Comparison of ENCODE assay signal across 20 cellular contexts in the genomic region with DNA sequence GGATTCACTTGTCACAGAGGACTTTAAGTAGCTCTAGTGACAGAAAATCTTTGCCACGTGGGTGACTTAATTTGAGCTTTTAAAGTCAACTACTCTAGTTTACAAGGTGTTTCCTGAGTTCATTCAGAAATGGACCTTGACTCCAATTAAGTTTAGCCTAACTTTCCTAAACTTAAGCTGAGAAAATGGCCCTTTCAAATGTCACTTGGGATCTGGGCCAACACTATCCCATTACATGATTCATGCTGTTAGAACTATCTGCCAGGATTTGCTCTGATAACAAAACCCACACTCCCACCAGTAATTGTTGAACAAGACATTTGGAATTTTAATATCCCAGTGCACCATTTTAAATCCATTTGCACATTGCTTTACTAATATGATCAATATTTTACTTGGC. TPM values are rescaled to one million over a fixed set of nuclear protein-coding genes. Genes with fewer than 3 reads are reported as not detected.
DNase-seq lines count a peak whose midpoint lies in the region; ATAC-seq and TF ChIP-seq lines count a peak whose summit lies in the region.
"Had no signal": no experiment of that assay in that cellular context is flagged by ENCODE, and none has a peak within 500 bp of the region (broad histone marks: within the 10 kb centered on the region; RNA-seq: fewer than 3 reads in every experiment).

No MANE protein-coding gene starts in this region.

- H3K27me3 ChIP-seq in fibroblast of lung (ENCODE audit: control insufficient read depth, insufficient read depth, low read length) = no peaks in the 10 kb centered on the region
- H3K27me3 ChIP-seq: BLaER1 treated with 17β-estradiol and CSF1 and Interleukin-3, amounts not matched to agents 10 nM and 100 nM; stomach had no signal

- H3K4me1 Mint-ChIP-seq in HFFc6 (ENCODE audit: low read depth) = peaks cover 8% of the 10 kb centered on the region

- POLR2A ChIA-PET in RWPE1 (lab: Yijun Ruan, JAX; ENCODE audit: low non-redundant PET) = no interaction called here

- H3K79me2 ChIP-seq in fibroblast of lung (ENCODE audit: control insufficient read depth, insufficient read depth, low read length) = no peaks in the 10 kb centered on the region

- DNase-seq in HFFc6 (peak; percentile 13), RWPE1 (ENCODE audit: low spot score) (peak; percentile 10), fibroblast of lung (ENCODE audit: low read depth in 2 of 2) (peak; percentile 47 to 86), skeletal muscle cell (ENCODE audit: low read depth) (peak; percentile 18)
- DNase-seq: activated CD4-positive, CD25-positive, alpha-beta regulatory T cell treated with anti-CD3 and anti-CD28 coated beads, Interleukin-2, amount 50 U/mL, for 72 hours; activated CD8-positive, alpha-beta memory T cell treated with anti-CD3 and anti-CD28 coated beads, Interleukin-2, amount 50 U/mL, for 4 hours; activated naive CD4-positive, alpha-beta T cell treated with Interleukin-2 at 50 U/mL for 16 hours; kidney; NCI-H2171; posterior cingulate gyrus; SHP77; stimulated activated CD4-positive, alpha-beta T cell treated with anti-CD3 and anti-CD28 coated beads, Interleukin-15, amount 100 ng/mL, for 24 hours; stomach had no signal

- H3K9ac ChIP-seq in fibroblast of lung (ENCODE audit: insufficient read depth, low read length) = no peak overlapping the region
- H3K9ac ChIP-seq: BLaER1 treated with 17β-estradiol and CSF1 and Interleukin-3, amounts not matched to agents 10 nM and 100 nM had no signal

- no peaks in the 10 kb centered on the region for H3K4me1 ChIP-seq in fibroblast of lung (ENCODE audit: control insufficient read depth, extremely low read depth, insufficient read depth, low read length)
- H3K4me1 ChIP-seq: BLaER1 treated with 17β-estradiol and CSF1 and Interleukin-3, amounts not matched to agents 10 nM and 100 nM; stomach had no signal

- no peaks in the 10 kb centered on the region for H3K9me3 Mint-ChIP-seq in HFFc6

- H3K36me3 Mint-ChIP-seq in HFFc6 (ENCODE audit: low read depth) = no peaks in the 10 kb centered on the region

- H3K9me3 ChIP-seq in fibroblast of lung (ENCODE audit: control insufficient read depth, insufficient read depth, low read depth, low read length) = no peaks in the 10 kb centered on the region
- H3K9me3 ChIP-seq: BLaER1 treated with 17β-estradiol and CSF1 and Interleukin-3, amounts not matched to agents 10 nM and 100 nM; stomach had no signal

- no peak overlapping the region for H3K27ac Mint-ChIP-seq in HFFc6

- H3K4me3 ChIP-seq in fibroblast of lung (replicated peaks in 1 of 4; ENCODE audit: control extremely low read depth in 1 of 4, insufficient read depth in 1 of 4, low read depth in 3 of 4, low read length in 4 of 4) = no peak overlapping the region
- H3K4me3 ChIP-seq in skeletal muscle cell (ENCODE audit: low read depth, low read length) = no peak overlapping the region
- H3K4me3 ChIP-seq: BLaER1 treated with 17β-estradiol and CSF1 and Interleukin-3, amounts not matched to agents 10 nM and 100 nM; cardiac muscle cell; stomach had no signal

- H3K36me3 ChIP-seq in fibroblast of lung (ENCODE audit: control insufficient read depth, insufficient read depth, low read length) = no peaks in the 10 kb centered on the region
- H3K36me3 ChIP-seq: BLaER1 treated with 17β-estradiol and CSF1 and Interleukin-3, amounts not matched to agents 10 nM and 100 nM; cardiac muscle cell; stomach had no signal

- CTCF ChIA-PET in RWPE1 (lab: Yijun Ruan, JAX) = no interaction called here

- no peak overlapping the region for H3K4me3 Mint-ChIP-seq in HFFc6

- H2AFZ ChIP-seq in fibroblast of lung (ENCODE audit: low read length) = no peak overlapping the region

- ATAC-seq in GM21737 (IDR thresholded peaks at IDR 0.05; ENCODE audit: unreplicated experiment) (no peak), GM21423 (IDR thresholded peaks at IDR 0.05; ENCODE audit: unreplicated experiment) (no peak), GM21529 (IDR thresholded peaks at IDR 0.05; ENCODE audit: unreplicated experiment) (no peak), GM19324 (IDR thresholded peaks at IDR 0.05; ENCODE audit: low FRiP score, unreplicated experiment) (no peak)

- peaks cover 7% of the 10 kb centered on the region; the same call in 1 of the 2 replicates for H3K27me3 Mint-ChIP-seq in HFFc6 (ENCODE audit: insufficient read depth)

- H3K4me2 ChIP-seq in fibroblast of lung (ENCODE audit: extremely low read depth, insufficient read depth, low read length) = no peak overlapping the region
- H3K4me2 ChIP-seq: BLaER1 treated with 17β-estradiol and CSF1 and Interleukin-3, amounts not matched to agents 10 nM and 100 nM had no signal

- H3K27ac ChIP-seq in RWPE1 (no peak overlapping the region), fibroblast of lung (ENCODE audit: insufficient read depth, low read length) (no peak overlapping the region)
- H3K27ac ChIP-seq: BLaER1 treated with 17β-estradiol and CSF1 and Interleukin-3, amounts not matched to agents 10 nM and 100 nM; cardiac muscle cell; HL-60; stomach had no signal

- no peaks in the 10 kb centered on the region for H4K20me1 ChIP-seq in fibroblast of lung (ENCODE audit: control insufficient read depth, extremely low read depth, insufficient read depth, low read length)
- H4K20me1 ChIP-seq: BLaER1 treated with 17β-estradiol and CSF1 and Interleukin-3, amounts not matched to agents 10 nM and 100 nM had no signal

- TF ChIP-seq CTCF in HFFc6 (IDR thresholded peaks at IDR 0.05) (no peak), RWPE1 (conservative IDR thresholded peaks at IDR 0.05; ENCODE audit: low read depth) (no peak), fibroblast of lung (conservative IDR thresholded peaks at IDR 0.05 in 1 of 2, IDR thresholded peaks at IDR 0.05 in 1 of 2; ENCODE audit: low read depth in 1 of 2, low read length in 2 of 2) (no peak)

RNA-seq across cellular contexts. Expression of a gene that starts 40.8 kb away (rescaled TPM):
- 10 to 100 TPM in 5 of 6 experiments, 1 to 10 TPM in 1; 8.0 to 13.8 (median 11.8) TPM for total RNA-seq in HFFc6 (2021; fragmentation: NEBNext Ultra II Directional; extraction: Animal tissue kit (Norgen Biotek cat#: 25700))
- total RNA-seq in fibroblast of lung = 7.2 and 11.2 TPM in 2 replicates
- polyA plus RNA-seq in fibroblast of lung = 11.8 and 18.7 TPM in 2 replicates
- 7.8 and 13.0 TPM in 2 replicates for polyA plus RNA-seq in fibroblast of lung (2012)
- polyA minus RNA-seq in fibroblast of lung (ENCODE audit: low replicate concordance) = 12.2 and 22.9 TPM in 2 replicates

RNA-seq across cellular contexts. Expression of a gene that starts 41.2 kb away (rescaled TPM):
- 10 to 100 TPM; 18.3 to 23.3 (median 21.8) TPM for total RNA-seq in HFFc6 (2021; fragmentation: NEBNext Ultra II Directional; extraction: Animal tissue kit (Norgen Biotek cat#: 25700))
- 35.7 and 38.6 TPM in 2 replicates for total RNA-seq in fibroblast of lung
- polyA plus RNA-seq in fibroblast of lung = 28.3 and 34.8 TPM in 2 replicates
- 17.2 and 20.2 TPM in 2 replicates for polyA plus RNA-seq in fibroblast of lung (2012)
- polyA minus RNA-seq in fibroblast of lung (ENCODE audit: low replicate concordance) = 1.8 and 5.0 TPM in 2 replicates

Comparison
In these comparisons a context has a peak if more than half of its experiments do, and no peak if none do; other contexts are left out.
1. DNase-seq: peak in every context shown above with its lines; median percentile 66 in fibroblast of lung; 18 in skeletal muscle cell; 13 in HFFc6; 10 in RWPE1.